11 cellular contexts compared by ENCODE assay signal in the genomic region with DNA sequence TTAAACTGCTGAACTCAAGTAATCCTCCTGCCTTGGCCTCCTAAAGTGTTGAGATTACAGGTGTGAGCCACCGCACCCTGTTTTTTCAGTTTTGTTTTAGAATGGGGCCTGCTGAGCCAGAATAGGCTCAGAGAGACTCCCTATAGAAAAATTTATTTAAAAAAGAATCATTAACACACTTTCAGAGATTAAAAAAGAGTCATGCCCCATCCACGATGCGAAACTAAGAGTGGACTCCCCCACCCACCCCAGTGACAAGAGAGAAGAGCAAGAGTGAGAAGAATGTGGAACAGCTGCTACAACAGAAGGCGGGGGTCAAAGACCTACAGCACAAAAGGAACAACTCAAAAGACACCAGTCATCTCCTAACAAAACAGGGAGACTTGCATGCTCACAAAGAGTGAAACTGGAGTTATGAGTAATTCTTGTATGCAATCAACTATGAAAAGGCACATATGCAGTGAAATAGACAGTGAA. TPM values are rescaled to one million over a fixed set of nuclear protein-coding genes. Genes with fewer than 3 reads are reported as not detected.
A peak's percentile ranks its signal among the peaks of the same experiment; 100 is the strongest.
DNase-seq lines count a peak whose midpoint lies in the region; ATAC-seq, FAIRE-seq and TF ChIP-seq lines count a peak whose summit lies in the region.
"Had no signal": no experiment of that assay in that cellular context is flagged by ENCODE, and none has a peak within 500 bp of the region (broad histone marks: within the 10 kb centered on the region; RNA-seq: fewer than 3 reads in every experiment).

No MANE protein-coding gene starts in this region.

- H3K4me1 Mint-ChIP-seq in activated T-cell treated with anti-CD3 and anti-CD28 coated beads, Interleukin-2, amount 50 U/mL, for 4 hours (ENCODE audit: low read depth): peaks cover 5% of the 10 kb centered on the region
- H3K4me1 Mint-ChIP-seq: activated naive CD8-positive, alpha-beta T cell treated with anti-CD3 and anti-CD28 coated beads, Interleukin-2, amount 10 ng/mL, durations not matched to agents 7 days and 5 days had no signal

- H3K36me3 Mint-ChIP-seq in activated T-cell treated with anti-CD3 and anti-CD28 coated beads, Interleukin-2, amount 50 U/mL, for 4 hours (ENCODE audit: insufficient read depth): no peaks in the 10 kb centered on the region
- H3K36me3 Mint-ChIP-seq: activated naive CD8-positive, alpha-beta T cell treated with anti-CD3 and anti-CD28 coated beads, Interleukin-2, amount 10 ng/mL, durations not matched to agents 7 days and 5 days had no signal

- H3K4me3 ChIP-seq in GM12865 (ENCODE audit: low read depth, low read length): no peak overlapping the region
- H3K4me3 ChIP-seq: esophagus muscularis mucosa had no signal

- H3K9me3 Mint-ChIP-seq in activated T-cell treated with anti-CD3 and anti-CD28 coated beads, Interleukin-2, amount 50 U/mL, for 4 hours: no peaks in the 10 kb centered on the region
- H3K9me3 Mint-ChIP-seq: activated naive CD8-positive, alpha-beta T cell treated with anti-CD3 and anti-CD28 coated beads, Interleukin-2, amount 10 ng/mL, durations not matched to agents 7 days and 5 days had no signal

- peaks cover 2% of the 10 kb centered on the region for H3K27me3 Mint-ChIP-seq in activated T-cell treated with anti-CD3 and anti-CD28 coated beads, Interleukin-2, amount 50 U/mL, for 4 hours (ENCODE audit: low read depth)

- TF ChIP-seq CTCF in GM12865 (IDR thresholded peaks at IDR 0.05; ENCODE audit: insufficient read depth, low read depth, low read length, missing control alignments): no peak

- DNase-seq in GM12865 (ENCODE audit: low read depth) (peak; percentile 94), GM19239 (ENCODE audit: insufficient read length, low spot score) (peak; percentile 72), head of caudate nucleus (no peak), NCI-H1436 treated with DMSO at 0.1 percent for 48 hours (lab: John Stamatoyannopoulos, UW) (no peak), NCI-H82 treated with DMSO at 0.1 percent for 48 hours (lab: John Stamatoyannopoulos, UW; ENCODE audit: unreplicated experiment) (no peak), DMS 273 (lab: John Stamatoyannopoulos, UW; ENCODE audit: unreplicated experiment) (no peak)
- DNase-seq in activated T-cell treated with anti-CD3 and anti-CD28 coated beads, Interleukin-2, amount 50 U/mL, for 4 hours: no peak
- DNase-seq: activated naive CD8-positive, alpha-beta T cell treated with anti-CD3 and anti-CD28 coated beads, Interleukin-2, amount 10 ng/mL, durations not matched to agents 7 days and 5 days had no signal

- intact Hi-C loops in head of caudate nucleus (cut with DNase I): no loop called here

- no peak overlapping the region for H3K4me3 Mint-ChIP-seq in activated T-cell treated with anti-CD3 and anti-CD28 coated beads, Interleukin-2, amount 50 U/mL, for 4 hours
- H3K4me3 Mint-ChIP-seq: activated naive CD8-positive, alpha-beta T cell treated with anti-CD3 and anti-CD28 coated beads, Interleukin-2, amount 10 ng/mL, durations not matched to agents 7 days and 5 days had no signal

- peak; percentile 98 for FAIRE-seq in GM19239 (lab: Jason Lieb, UNC)
- FAIRE-seq: D721Med had no signal

- ATAC-seq in HG02943 (IDR thresholded peaks at IDR 0.05; ENCODE audit: low read depth, unreplicated experiment): peak; percentile 96
- peak; percentile 86 to 95 for ATAC-seq in activated T-cell treated with anti-CD3 and anti-CD28 coated beads, Interleukin-2, amount 50 U/mL, for 4 hours

RNA-seq across cellular contexts. Expression of a gene that starts 47.2 kb away (rescaled TPM):
- total RNA-seq in activated T-cell treated with anti-CD3 and anti-CD28 coated beads, Interleukin-2, amount 50 U/mL, for 4 hours: 1 to 10 TPM in 2 of 3 donors, under 1 TPM in 1; 0.63 to 3.6 (median 3.5) TPM
- total RNA-seq: activated naive CD8-positive, alpha-beta T cell treated with anti-CD3 and anti-CD28 coated beads, Interleukin-2, amount 10 ng/mL, durations not matched to agents 7 days and 5 days had no signal

Comparison
In these comparisons a context has a peak if more than half of its experiments do, and no peak if none do; other contexts are left out.
1. DNase-seq: peak in GM12865 (single experiment) and GM19239 (single experiment); none in activated T-cell treated with anti-CD3 and anti-CD28 coated beads, Interleukin-2, amount 50 U/mL, for 4 hours (single experiment), head of caudate nucleus (0 of 42), NCI-H1436 treated with DMSO at 0.1 percent for 48 hours (single experiment), NCI-H82 treated with DMSO at 0.1 percent for 48 hours (single experiment) and DMS 273 (single experiment).